8 cellular contexts compared by ENCODE assay signal in the genomic region with DNA sequence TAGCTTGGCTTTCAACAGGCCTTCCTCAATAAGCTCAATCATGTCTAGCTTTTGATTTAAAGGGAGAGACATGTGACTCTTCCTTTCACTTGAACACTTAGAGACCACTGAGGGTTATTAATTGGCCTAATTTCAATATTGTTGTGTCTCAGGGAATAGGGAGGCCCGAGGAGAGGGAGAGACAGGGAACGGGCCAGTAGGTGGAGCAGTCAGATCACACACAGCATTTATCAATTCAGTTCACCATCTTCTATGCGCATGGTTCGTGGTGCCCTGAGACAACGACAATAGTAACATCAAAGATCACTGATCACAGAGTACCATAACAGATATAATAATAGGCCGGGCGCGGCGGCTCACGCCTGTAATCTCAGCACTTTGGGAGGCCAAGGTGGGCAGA. TPM values are rescaled to one million over a fixed set of nuclear protein-coding genes. Genes with fewer than 3 reads are reported as not detected.
DNase-seq lines count a peak whose midpoint lies in the region; ATAC-seq, FAIRE-seq and TF ChIP-seq lines count a peak whose summit lies in the region.

No MANE protein-coding gene starts in this region.

- no peaks in the 10 kb centered on the region for H3K4me1 ChIP-seq in lower lobe of right lung

- H3K27ac ChIP-seq in brain microvascular endothelial cell, result no peak overlapping the region
- H3K27ac ChIP-seq in lower lobe of right lung, result no peak overlapping the region

- in situ Hi-C loops in brain microvascular endothelial cell (cut with HindIII; ENCODE audit: low pct_ligation_motif_present, low sequenced_read_pairs), result no loop called here

- H3K9me3 ChIP-seq in lower lobe of right lung, result no peaks in the 10 kb centered on the region

- H3K36me3 ChIP-seq in brain microvascular endothelial cell (replicated peaks) (no peaks in the 10 kb centered on the region), lower lobe of right lung (peaks cover 2% of the 10 kb centered on the region)

- ATAC-seq in lower lobe of right lung (no peak), GM21723 (IDR thresholded peaks at IDR 0.05; ENCODE audit: unreplicated experiment) (no peak)

- no peak overlapping the region for H3K4me3 ChIP-seq in brain microvascular endothelial cell (ENCODE audit: low read depth, low read length)
- no peak overlapping the region for H3K4me3 ChIP-seq in lower lobe of right lung

- DNase-seq in ELF-1 (ENCODE audit: low read depth, low spot score) (peak; percentile 40), NCI-H524 (lab: John Stamatoyannopoulos, UW) (peak; percentile 40 to 73), brain microvascular endothelial cell (peak; percentile 24), lower lobe of right lung (peak; percentile 29), HPDE6-E6E7 (ENCODE audit: extremely low spot score) (no peak), urothelium cell line (ENCODE audit: low spot score) (no peak)
- no peak for DNase-seq in central memory CD4-positive, alpha-beta T cell

- H3K27me3 ChIP-seq in brain microvascular endothelial cell (replicated peaks) (no peaks in the 10 kb centered on the region), lower lobe of right lung (ENCODE audit: low read depth) (no peaks in the 10 kb centered on the region)

- peak; percentile 53 for TF ChIP-seq CTCF in brain microvascular endothelial cell (IDR thresholded peaks at IDR 0.05; ENCODE audit: low read depth, low read length, missing control alignments)
- TF ChIP-seq CTCF in lower lobe of right lung (IDR thresholded peaks at IDR 0.05), result peak; percentile 38

- no peak for FAIRE-seq in urothelium cell line (lab: Jason Lieb, UNC)

- intact Hi-C loops in lower lobe of right lung (cut with DNase I), result loop anchor here (10.0 kb wide), 1 partner anchor 170 kb away; no protein-coding TSS in a partner anchor

RNA-seq across cellular contexts. Expression of a gene that starts 17.8 kb away (rescaled TPM):
- total RNA-seq in lower lobe of right lung, result 10.3 TPM

Comparison
In these comparisons a context has a peak if more than half of its experiments do, and no peak if none do; other contexts are left out.
1. DNase-seq: peak in ELF-1 (single experiment), NCI-H524 (2 of 2), brain microvascular endothelial cell (single experiment) and lower lobe of right lung (single experiment); none in central memory CD4-positive, alpha-beta T cell (single experiment), HPDE6-E6E7 (single experiment) and urothelium cell line (single experiment).